In the genomic region with DNA sequence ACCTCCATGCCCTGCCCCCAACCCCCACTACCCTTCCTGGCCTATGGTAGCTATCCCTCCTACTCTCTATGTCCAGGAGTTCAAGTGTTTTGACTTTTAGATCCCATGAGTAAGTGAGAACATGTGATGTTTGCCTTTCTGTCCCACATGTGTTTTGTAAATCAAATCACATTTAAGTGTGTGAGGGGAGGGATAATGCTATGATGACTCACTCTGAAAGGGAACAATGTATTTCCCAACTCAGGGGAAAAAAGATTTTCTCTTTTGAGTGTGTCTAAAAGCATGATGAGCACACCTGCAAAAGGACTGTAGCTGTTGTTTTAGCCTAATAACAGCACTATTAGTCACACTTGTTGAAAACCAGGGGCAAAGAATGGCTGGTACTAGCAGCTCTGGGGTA, we compare ENCODE assay signal across 12 cellular contexts.
DNase-seq lines count a peak whose midpoint lies in the region; ATAC-seq and TF ChIP-seq lines count a peak whose summit lies in the region.
"Had no signal": no experiment of that assay in that cellular context is flagged by ENCODE, and none has a peak within 500 bp of the region (broad histone marks: within the 10 kb centered on the region; RNA-seq: fewer than 3 reads in every experiment).

No MANE protein-coding gene starts in this region.

- POLR2A ChIA-PET in activated CD8-positive, alpha-beta T cell treated with anti-CD3 and anti-CD28 coated beads for 36 hours (lab: Charles Lee), result interaction anchor here (0.6 to 1.2 kb wide), 3 partner anchors 133 to 324 kb away, joined by 3 to 5 read pairs (median 3); no protein-coding TSS in a partner anchor
- POLR2A ChIA-PET in activated CD8-positive, alpha-beta T cell treated with anti-CD3 and anti-CD28 coated beads, Interleukin-2, amount 10 ng/mL, durations not matched to agents 7 days and 5 days (lab: Charles Lee), result no interaction called here

- no peaks in the 10 kb centered on the region for H3K9me2 ChIP-seq in OCI-LY1 (ENCODE audit: low read depth, low read length)

- H3K4me3 Mint-ChIP-seq in activated CD8-positive, alpha-beta T cell treated with anti-CD3 and anti-CD28 coated beads for 36 hours, result no peak overlapping the region
- H3K4me3 Mint-ChIP-seq in activated CD8-positive, alpha-beta T cell treated with anti-CD3 and anti-CD28 coated beads, Interleukin-2, amount 10 ng/mL, durations not matched to agents 7 days and 5 days, result no peak overlapping the region
- H3K4me3 Mint-ChIP-seq in stimulated activated naive B cell treated with anti-CD40 and anti-IgM and Interleukin-4, amounts not matched to agents 10 μg/mL and 1 μg/mL and 100 μg/mL, for 72 hours, result peak overlapping the region; percentile 2 to 10
- H3K4me3 Mint-ChIP-seq: CD4-positive, alpha-beta memory T cell had no signal

- CTCF ChIA-PET in activated CD8-positive, alpha-beta T cell treated with anti-CD3 and anti-CD28 coated beads for 36 hours (lab: Charles Lee), result interaction anchor here (1.3 kb wide), 1 partner anchor 18 kb away, joined by 3 read pairs; no protein-coding TSS in a partner anchor
- CTCF ChIA-PET in activated CD8-positive, alpha-beta T cell treated with anti-CD3 and anti-CD28 coated beads, Interleukin-2, amount 10 ng/mL, durations not matched to agents 7 days and 5 days (lab: Charles Lee), result interaction anchor here (1.3 to 1.6 kb wide), 3 partner anchors 9 to 18 kb away, joined by 3 to 4 read pairs (median 3); no protein-coding TSS in a partner anchor

- no peak overlapping the region for H2AFZ ChIP-seq in OCI-LY1 (ENCODE audit: low read length)

- H3K9me3 ChIP-seq in OCI-LY1 (ENCODE audit: low read length) (no peaks in the 10 kb centered on the region), esophagus squamous epithelium (no peaks in the 10 kb centered on the region)

- DNase-seq in activated CD8-positive, alpha-beta T cell treated with anti-CD3 and anti-CD28 coated beads for 36 hours, result no peak
- no peak for DNase-seq in activated CD8-positive, alpha-beta T cell treated with anti-CD3 and anti-CD28 coated beads, Interleukin-2, amount 10 ng/mL, durations not matched to agents 7 days and 5 days
- no peak for DNase-seq in esophagus squamous epithelium (lab: John Stamatoyannopoulos, UW)
- DNase-seq in stimulated activated naive B cell treated with anti-CD40 and anti-IgM and Interleukin-4, amounts not matched to agents 10 μg/mL and 1 μg/mL and 100 μg/mL, for 72 hours, result no peak
- no peak for DNase-seq in coronary artery (ENCODE audit: low spot score)
- DNase-seq in brain microvascular endothelial cell, result no peak
- DNase-seq: CD4-positive, alpha-beta memory T cell; stimulated activated CD4-positive, alpha-beta T cell treated with anti-CD3 and anti-CD28 coated beads, Interleukin-2, amount 100 ng/mL, for 48 hours had no signal

- no peak for TF ChIP-seq CTCF in activated CD8-positive, alpha-beta T cell treated with anti-CD3 and anti-CD28 coated beads for 36 hours (IDR thresholded peaks at IDR 0.05)
- TF ChIP-seq CTCF in OCI-LY1 (IDR thresholded peaks at IDR 0.05; ENCODE audit: low read length) (no peak), esophagus squamous epithelium (IDR thresholded peaks at IDR 0.05) (no peak), coronary artery (IDR thresholded peaks at IDR 0.05) (no peak), brain microvascular endothelial cell (IDR thresholded peaks at IDR 0.05; ENCODE audit: low read depth, low read length, missing control alignments) (no peak)

- peaks cover 53% of the 10 kb centered on the region for H3K79me2 ChIP-seq in OCI-LY1 (ENCODE audit: insufficient read depth, low read length)

- intact Hi-C loops in activated CD8-positive, alpha-beta T cell treated with anti-CD3 and anti-CD28 coated beads for 36 hours (cut with micrococcal nuclease), result no loop called here
- intact Hi-C loops in esophagus squamous epithelium (cut with DNase I), result loop anchor here (10.0 kb wide), 1 partner anchor 377 kb away; no protein-coding TSS in a partner anchor

- H3K36me3 ChIP-seq in OCI-LY1 (ENCODE audit: insufficient read depth, low read length), result peaks cover 67% of the 10 kb centered on the region
- no peaks in the 10 kb centered on the region for H3K36me3 ChIP-seq in esophagus squamous epithelium
- no peaks in the 10 kb centered on the region for H3K36me3 ChIP-seq in brain microvascular endothelial cell (replicated peaks)

- H3K27me3 ChIP-seq in OCI-LY1 (ENCODE audit: insufficient read depth, low read length) (no peaks in the 10 kb centered on the region), esophagus squamous epithelium (no peaks in the 10 kb centered on the region), brain microvascular endothelial cell (replicated peaks) (no peaks in the 10 kb centered on the region)

- no peak for TF ChIP-seq POLR2A in esophagus squamous epithelium (IDR thresholded peaks at IDR 0.05)

- ATAC-seq in activated CD8-positive, alpha-beta T cell treated with anti-CD3 and anti-CD28 coated beads for 36 hours, result peak; percentile 25
- no peak for ATAC-seq in activated CD8-positive, alpha-beta T cell treated with anti-CD3 and anti-CD28 coated beads, Interleukin-2, amount 10 ng/mL, durations not matched to agents 7 days and 5 days
- peak; percentile 57 to 68 for ATAC-seq in stimulated activated naive B cell treated with anti-CD40 and anti-IgM and Interleukin-4, amounts not matched to agents 10 μg/mL and 1 μg/mL and 100 μg/mL, for 72 hours (replicated peaks)
- ATAC-seq in HG03432 (IDR thresholded peaks at IDR 0.05; ENCODE audit: unreplicated experiment), result no peak
- ATAC-seq: left lobe of liver, Right ventricle myocardium inferior had no signal

- H3K27ac ChIP-seq in OCI-LY1 (ENCODE audit: low read depth, low read length, poor library complexity, severe bottlenecking) (peak overlapping the region; percentile 11), esophagus squamous epithelium (peak overlapping the region in 3 of 4 donors; percentile 19 to 72 (median 50)), coronary artery (no peak overlapping the region), brain microvascular endothelial cell (no peak overlapping the region)

- peaks cover 31% of the 10 kb centered on the region for H3K4me1 ChIP-seq in OCI-LY1 (ENCODE audit: insufficient read depth, low read length, severe bottlenecking)
- H3K4me1 ChIP-seq in esophagus squamous epithelium, result peaks cover 7 to 27% (median 11%) of the 10 kb centered on the region in 3 donors

- in situ Hi-C loops in brain microvascular endothelial cell (cut with HindIII; ENCODE audit: low pct_ligation_motif_present, low sequenced_read_pairs), result no loop called here

- no peak overlapping the region for H3K4me3 ChIP-seq in OCI-LY1 (ENCODE audit: low read depth, low read length, poor library complexity, severe bottlenecking)
- H3K4me3 ChIP-seq in esophagus squamous epithelium, result no peak overlapping the region
- H3K4me3 ChIP-seq in coronary artery, result no peak overlapping the region
- no peak overlapping the region for H3K4me3 ChIP-seq in brain microvascular endothelial cell (ENCODE audit: low read depth, low read length)

- H3K4me1 Mint-ChIP-seq in activated CD8-positive, alpha-beta T cell treated with anti-CD3 and anti-CD28 coated beads for 36 hours (ENCODE audit: low read depth), result peaks cover 70% of the 10 kb centered on the region
- H3K4me1 Mint-ChIP-seq in activated CD8-positive, alpha-beta T cell treated with anti-CD3 and anti-CD28 coated beads, Interleukin-2, amount 10 ng/mL, durations not matched to agents 7 days and 5 days (ENCODE audit: low read depth), result peaks cover 65% of the 10 kb centered on the region
- peaks cover 48 to 83% of the 10 kb centered on the region in 2 donors for H3K4me1 Mint-ChIP-seq in stimulated activated naive B cell treated with anti-CD40 and anti-IgM and Interleukin-4, amounts not matched to agents 10 μg/mL and 1 μg/mL and 100 μg/mL, for 72 hours

- H3K27me3 Mint-ChIP-seq in activated CD8-positive, alpha-beta T cell treated with anti-CD3 and anti-CD28 coated beads for 36 hours, result no peaks in the 10 kb centered on the region
- no peaks in the 10 kb centered on the region for H3K27me3 Mint-ChIP-seq in activated CD8-positive, alpha-beta T cell treated with anti-CD3 and anti-CD28 coated beads, Interleukin-2, amount 10 ng/mL, durations not matched to agents 7 days and 5 days (ENCODE audit: low read depth)
- H3K27me3 Mint-ChIP-seq in stimulated activated naive B cell treated with anti-CD40 and anti-IgM and Interleukin-4, amounts not matched to agents 10 μg/mL and 1 μg/mL and 100 μg/mL, for 72 hours, result no peaks in the 10 kb centered on the region
- H3K27me3 Mint-ChIP-seq: CD4-positive, alpha-beta memory T cell had no signal

- H3K9me3 Mint-ChIP-seq in activated CD8-positive, alpha-beta T cell treated with anti-CD3 and anti-CD28 coated beads for 36 hours, result no peaks in the 10 kb centered on the region
- H3K9me3 Mint-ChIP-seq in activated CD8-positive, alpha-beta T cell treated with anti-CD3 and anti-CD28 coated beads, Interleukin-2, amount 10 ng/mL, durations not matched to agents 7 days and 5 days (ENCODE audit: insufficient read depth), result no peaks in the 10 kb centered on the region
- peaks cover 0 to 1% of the 10 kb centered on the region in 2 donors for H3K9me3 Mint-ChIP-seq in stimulated activated naive B cell treated with anti-CD40 and anti-IgM and Interleukin-4, amounts not matched to agents 10 μg/mL and 1 μg/mL and 100 μg/mL, for 72 hours
- H3K9me3 Mint-ChIP-seq: CD4-positive, alpha-beta memory T cell had no signal

- H3K9ac ChIP-seq in OCI-LY1 (ENCODE audit: low read length), result no peak overlapping the region

- peaks cover 11% of the 10 kb centered on the region; the same call in 1 of the 2 replicates for H3F3A ChIP-seq in OCI-LY1 (ENCODE audit: insufficient read depth, low read length)

- H3K27ac Mint-ChIP-seq in activated CD8-positive, alpha-beta T cell treated with anti-CD3 and anti-CD28 coated beads for 36 hours, result peak overlapping the region; percentile 67
- H3K27ac Mint-ChIP-seq in activated CD8-positive, alpha-beta T cell treated with anti-CD3 and anti-CD28 coated beads, Interleukin-2, amount 10 ng/mL, durations not matched to agents 7 days and 5 days, result no peak overlapping the region
- H3K27ac Mint-ChIP-seq in stimulated activated naive B cell treated with anti-CD40 and anti-IgM and Interleukin-4, amounts not matched to agents 10 μg/mL and 1 μg/mL and 100 μg/mL, for 72 hours, result peak overlapping the region; percentile 93

- H3K4me2 ChIP-seq in OCI-LY1 (ENCODE audit: low read length), result no peak overlapping the region

- 0 out of 2 replicates have a peak, but pooled peaks cover 3% of the 10 kb centered on the region for H4K20me1 ChIP-seq in OCI-LY1 (ENCODE audit: insufficient read depth, low read length)

- H3K36me3 Mint-ChIP-seq in activated CD8-positive, alpha-beta T cell treated with anti-CD3 and anti-CD28 coated beads for 36 hours (ENCODE audit: low read depth), result peaks cover 36% of the 10 kb centered on the region
- peaks cover 50% of the 10 kb centered on the region for H3K36me3 Mint-ChIP-seq in activated CD8-positive, alpha-beta T cell treated with anti-CD3 and anti-CD28 coated beads, Interleukin-2, amount 10 ng/mL, durations not matched to agents 7 days and 5 days (ENCODE audit: low read depth)
- H3K36me3 Mint-ChIP-seq in stimulated activated naive B cell treated with anti-CD40 and anti-IgM and Interleukin-4, amounts not matched to agents 10 μg/mL and 1 μg/mL and 100 μg/mL, for 72 hours, result peaks cover 29 to 38% of the 10 kb centered on the region in 2 donors

Comparison
In these comparisons a context has a peak if more than half of its experiments do, and no peak if none do; other contexts are left out.
1. ATAC-seq: peak in activated CD8-positive, alpha-beta T cell treated with anti-CD3 and anti-CD28 coated beads for 36 hours (single experiment) and stimulated activated naive B cell treated with anti-CD40 and anti-IgM and Interleukin-4, amounts not matched to agents 10 μg/mL and 1 μg/mL and 100 μg/mL, for 72 hours (2 of 2); none in activated CD8-positive, alpha-beta T cell treated with anti-CD3 and anti-CD28 coated beads, Interleukin-2, amount 10 ng/mL, durations not matched to agents 7 days and 5 days (single experiment) and HG03432 (single experiment).
2. H3K4me3 Mint-ChIP-seq: peak in stimulated activated naive B cell treated with anti-CD40 and anti-IgM and Interleukin-4, amounts not matched to agents 10 μg/mL and 1 μg/mL and 100 μg/mL, for 72 hours (2 of 2); none in activated CD8-positive, alpha-beta T cell treated with anti-CD3 and anti-CD28 coated beads for 36 hours (single experiment) and activated CD8-positive, alpha-beta T cell treated with anti-CD3 and anti-CD28 coated beads, Interleukin-2, amount 10 ng/mL, durations not matched to agents 7 days and 5 days (single experiment).
3. H3K27ac ChIP-seq: peak in OCI-LY1 (single experiment) and esophagus squamous epithelium (3 of 4); none in coronary artery (0 of 2) and brain microvascular endothelial cell (single experiment).